ENCODE assay signal across 20 cellular contexts in genomic region chr10:107072786-107073185, GRCh38.
"Had no signal": no experiment of that assay in that cellular context is flagged by ENCODE, and none has a peak within 500 bp of the region (broad histone marks: within the 10 kb centered on the region; RNA-seq: fewer than 3 reads in every experiment).

No MANE protein-coding gene starts in this region.

- H3K27ac ChIP-seq: lower lobe of right lung, ovary, psoas muscle, tibial artery had no signal

- ATAC-seq: activated naive CD8-positive, alpha-beta T cell treated with anti-CD3 and anti-CD28 coated beads, Interleukin-2, amount 50 U/mL, for 24 hours; activated T-cell treated with anti-CD3 and anti-CD28 coated beads, Interleukin-2, amount 50 U/mL, for 72 hours; left lobe of liver; lower lobe of right lung; naive thymus-derived CD8-positive, alpha-beta T cell; psoas muscle; right cardiac atrium; stimulated activated naive CD8-positive, alpha-beta T cell treated with anti-CD3 and anti-CD28 coated beads, Interleukin-15, Interleukin-2, amounts not matched to agents 100 U/mL and 50 U/mL, for 24 hours; T-helper 17 cell had no signal

- H3K27ac Mint-ChIP-seq: activated CD4-positive, alpha-beta memory T cell treated with anti-CD3 and anti-CD28 coated beads for 36 hours; activated naive CD4-positive, alpha-beta T cell treated with anti-CD3 and anti-CD28 coated beads for 36 hours; activated naive CD8-positive, alpha-beta T cell treated with anti-CD3 and anti-CD28 coated beads, Interleukin-2, amount 50 U/mL, for 24 hours; activated T-cell treated with anti-CD3 and anti-CD28 coated beads, Interleukin-2, amount 50 U/mL, for 72 hours; dendritic cell treated with granulocyte-macrophage colony-stimulating factor and Interleukin-4, amounts not matched to agents 40 ng/mL and 50 ng/mL, for 4 days; naive thymus-derived CD8-positive, alpha-beta T cell; T-helper 17 cell had no signal

- H3K9me3 ChIP-seq: lower lobe of right lung, ovary, psoas muscle, tibial artery had no signal

- H3K27me3 Mint-ChIP-seq: activated CD4-positive, alpha-beta memory T cell treated with anti-CD3 and anti-CD28 coated beads for 36 hours; activated naive CD8-positive, alpha-beta T cell treated with anti-CD3 and anti-CD28 coated beads, Interleukin-2, amount 50 U/mL, for 24 hours; dendritic cell treated with granulocyte-macrophage colony-stimulating factor and Interleukin-4, amounts not matched to agents 40 ng/mL and 50 ng/mL, for 4 days; naive thymus-derived CD8-positive, alpha-beta T cell; T-helper 17 cell had no signal

- H3K36me3 Mint-ChIP-seq: activated CD4-positive, alpha-beta memory T cell treated with anti-CD3 and anti-CD28 coated beads for 36 hours; naive thymus-derived CD8-positive, alpha-beta T cell had no signal

- H3K4me1 ChIP-seq: lower lobe of right lung, psoas muscle, tibial artery had no signal

- H3K27me3 ChIP-seq: ovary, tibial artery had no signal

- H3K36me3 ChIP-seq: lower lobe of right lung, ovary, tibial artery had no signal

- H3K4me3 Mint-ChIP-seq: activated CD4-positive, alpha-beta memory T cell treated with anti-CD3 and anti-CD28 coated beads for 36 hours; activated naive CD4-positive, alpha-beta T cell treated with anti-CD3 and anti-CD28 coated beads for 36 hours; activated naive CD8-positive, alpha-beta T cell treated with anti-CD3 and anti-CD28 coated beads, Interleukin-2, amount 50 U/mL, for 24 hours; activated T-cell treated with anti-CD3 and anti-CD28 coated beads, Interleukin-2, amount 50 U/mL, for 72 hours; dendritic cell treated with granulocyte-macrophage colony-stimulating factor and Interleukin-4, amounts not matched to agents 40 ng/mL and 50 ng/mL, for 4 days; naive thymus-derived CD8-positive, alpha-beta T cell; T-helper 17 cell had no signal

- H3K4me1 Mint-ChIP-seq: activated naive CD8-positive, alpha-beta T cell treated with anti-CD3 and anti-CD28 coated beads, Interleukin-2, amount 50 U/mL, for 24 hours; naive thymus-derived CD8-positive, alpha-beta T cell; T-helper 17 cell had no signal

- H3K4me3 ChIP-seq: lower lobe of right lung, ovary, psoas muscle, tibial artery had no signal

- H3K9me3 Mint-ChIP-seq: dendritic cell treated with granulocyte-macrophage colony-stimulating factor and Interleukin-4, amounts not matched to agents 40 ng/mL and 50 ng/mL, for 4 days had no signal

- DNase-seq: activated CD4-positive, alpha-beta memory T cell treated with anti-CD3 and anti-CD28 coated beads for 36 hours; activated CD4-positive, alpha-beta T cell treated with anti-CD3 and anti-CD28 coated beads for 48 hours; activated effector memory CD4-positive, alpha-beta T cell treated with Interleukin-2 at 50 U/mL for 16 hours; activated naive CD4-positive, alpha-beta T cell treated with anti-CD3 and anti-CD28 coated beads for 36 hours; activated naive CD8-positive, alpha-beta T cell treated with anti-CD3 and anti-CD28 coated beads, Interleukin-2, amount 50 U/mL, for 24 hours; activated T-cell treated with anti-CD3 and anti-CD28 coated beads, Interleukin-2, amount 50 U/mL, for 72 hours; effector CD4-positive, alpha-beta T cell; foreskin fibroblast; lower lobe of right lung; naive thymus-derived CD8-positive, alpha-beta T cell; ovary; psoas muscle; right cardiac atrium; stimulated activated CD4-positive, alpha-beta T cell treated with anti-CD3 and anti-CD28 coated beads, Interleukin-12 subunit alpha, Interleukin-12 subunit beta, amount 100 ng/mL, for 4 hours; stimulated activated CD4-positive, alpha-beta T cell treated with anti-CD3 and anti-CD28 coated beads, Interleukin-4, amount 100 ng/mL, for 4 hours; stimulated activated naive CD8-positive, alpha-beta T cell treated with anti-CD3 and anti-CD28 coated beads, Interleukin-15, Interleukin-2, amounts not matched to agents 100 U/mL and 50 U/mL, for 24 hours; T-helper 17 cell; tibial artery had no signal
